In genomic region chr14:25400607-25401206, GRCh38 we compare ENCODE assay signal across 8 cellular contexts.
DNase-seq lines count a peak whose midpoint lies in the region; ATAC-seq and TF ChIP-seq lines count a peak whose summit lies in the region.

No MANE protein-coding gene starts in this region.

- intact Hi-C loops in A673 (cut with micrococcal nuclease; ENCODE audit: unreplicated experiment), result loop anchor here (1.0 to 5.0 kb wide), 3 partner anchors 249 to 594 kb away; partner anchors contain the start of gene STXBP6

- H3K36me3 ChIP-seq in A673 (ENCODE audit: insufficient read depth, low read length, poor library complexity, severe bottlenecking), result no peaks in the 10 kb centered on the region

- peak; percentile 71 for ATAC-seq in HG03442 (IDR thresholded peaks at IDR 0.05; ENCODE audit: unreplicated experiment)

- POLR2A ChIA-PET in A673 (lab: Charles Lee; ENCODE audit: low non-redundant PET), result interaction anchor here (0.6 to 0.7 kb wide), 2 partner anchors 93 to 590 kb away, joined by 3 read pairs; no protein-coding TSS in a partner anchor

- no peak overlapping the region for H3K27ac ChIP-seq in A673 (ENCODE audit: low read depth, low read length, poor library complexity, severe bottlenecking)

- TF ChIP-seq CTCF in A673 (conservative IDR thresholded peaks at IDR 0.05; ENCODE audit: low read depth, low read length), result peak; percentile 87
- peak; percentile 48 for TF ChIP-seq CTCF in GM12865 (IDR thresholded peaks at IDR 0.05; ENCODE audit: insufficient read depth, low read depth, low read length, missing control alignments)

- BruUV-seq in A673 (replicated peaks; lab: Mats Ljungman, UMichigan), result no TSS peak

- DNase-seq in A673 (ENCODE audit: low spot score), result peak; percentile 79
- peak; percentile 31 for DNase-seq in GM12865 (ENCODE audit: low read depth)
- DNase-seq in NCI-H774 (lab: John Stamatoyannopoulos, UW), result peak; percentile 19
- peak; percentile 38 for DNase-seq in amniotic epithelial cell (ENCODE audit: low read depth)
- peak; percentile 35 for DNase-seq in iris pigment epithelial cell (ENCODE audit: low read depth)
- peak; percentile 24 for DNase-seq in stimulated activated CD4-positive, alpha-beta T cell treated with anti-CD3 and anti-CD28 coated beads, Interleukin-4, amount 100 ng/mL, for 24 hours
- DNase-seq in occipital lobe (lab: John Stamatoyannopoulos, UW), result no peak

- peaks cover 31% of the 10 kb centered on the region for H3K4me1 ChIP-seq in A673 (ENCODE audit: insufficient read depth, low read length, poor library complexity, severe bottlenecking)

- CTCF ChIA-PET in A673 (lab: Charles Lee), result interaction anchor here (0.7 to 1.6 kb wide), 5 partner anchors 11 to 721 kb away, joined by 3 to 8 read pairs (median 7); no protein-coding TSS in a partner anchor

- H3K9me3 ChIP-seq in A673 (ENCODE audit: low read depth, low read length, poor library complexity, severe bottlenecking), result no peaks in the 10 kb centered on the region

- H3K4me3 ChIP-seq in A673 (ENCODE audit: low read depth, low read length, poor library complexity, severe bottlenecking), result no peak overlapping the region
- H3K4me3 ChIP-seq in GM12865 (ENCODE audit: low read depth, low read length), result no peak overlapping the region

- peaks cover 8% of the 10 kb centered on the region for H3K27me3 ChIP-seq in A673 (replicated peaks; ENCODE audit: insufficient read depth, low read depth, low read length, poor library complexity)
